10 cellular contexts compared by ENCODE assay signal in genomic region chr22:19730141-19730661, GRCh38. TPM values are rescaled to one million over a fixed set of nuclear protein-coding genes. Genes with fewer than 3 reads are reported as not detected.
DNase-seq lines count a peak whose midpoint lies in the region; ATAC-seq and TF ChIP-seq lines count a peak whose summit lies in the region.
"Had no signal": no experiment of that assay in that cellular context is flagged by ENCODE, and none has a peak within 500 bp of the region (broad histone marks: within the 10 kb centered on the region; RNA-seq: fewer than 3 reads in every experiment).

No MANE protein-coding gene starts in this region.

- DNase-seq in heart right ventricle (no peak), Right ventricle myocardium inferior (ENCODE audit: missing footprints) (no peak), myocyte (ENCODE audit: low read depth) (peak; percentile 75), aorta (no peak), epidermal melanocyte (ENCODE audit: insufficient read length, low spot score) (no peak), NCI-H524 treated with DMSO at 0.1 percent for 48 hours (lab: John Stamatoyannopoulos, UW) (no peak)
- DNase-seq in activated T-helper 2 cell treated with anti-CD3 and anti-CD28 coated beads, Interferon-gamma antibody, Interleukin-2, Interleukin-4, amounts not matched to agents 10 μg/mL and 5 μg/mL and 100 μg/mL, durations not matched to agents 14 hours and 24 hours and 36 hours (ENCODE audit: low spot score), result no peak

- peak overlapping the region; percentile 68 for H3K4me3 Mint-ChIP-seq in activated T-helper 2 cell treated with anti-CD3 and anti-CD28 coated beads, Interferon-gamma antibody, Interleukin-2, Interleukin-4, amounts not matched to agents 10 μg/mL and 5 μg/mL and 100 μg/mL, durations not matched to agents 14 hours and 24 hours and 36 hours (ENCODE audit: low read depth)

- peak overlapping the region in 2 of 10 donors; percentile 42 to 51 for H3K4me3 ChIP-seq in heart right ventricle
- H3K4me3 ChIP-seq in aorta (ENCODE audit: low read length in 2 of 2), result no peak overlapping the region

- no peak overlapping the region for H3K27ac Mint-ChIP-seq in activated T-helper 2 cell treated with anti-CD3 and anti-CD28 coated beads, Interferon-gamma antibody, Interleukin-2, Interleukin-4, amounts not matched to agents 10 μg/mL and 5 μg/mL and 100 μg/mL, durations not matched to agents 14 hours and 24 hours and 36 hours

- H3K9me3 ChIP-seq in heart right ventricle (no peaks in the 10 kb centered on the region), aorta (ENCODE audit: control insufficient read depth, low read length) (no peaks in the 10 kb centered on the region)

- no peaks in the 10 kb centered on the region for H3K9me3 Mint-ChIP-seq in activated T-helper 2 cell treated with anti-CD3 and anti-CD28 coated beads, Interferon-gamma antibody, Interleukin-2, Interleukin-4, amounts not matched to agents 10 μg/mL and 5 μg/mL and 100 μg/mL, durations not matched to agents 14 hours and 24 hours and 36 hours

- no peak for TF ChIP-seq CTCF in heart right ventricle (IDR thresholded peaks at IDR 0.05)

- peaks cover 0 to 11% (median 9%) of the 10 kb centered on the region in 9 donors for H3K4me1 ChIP-seq in heart right ventricle
- H3K4me1 ChIP-seq in aorta (ENCODE audit: control insufficient read depth in 1 of 2, insufficient read depth in 2 of 2, low read length in 2 of 2), result no peaks in the 10 kb centered on the region

- intact Hi-C loops in heart right ventricle (cut with DNase I) (loop anchor here in 7 of 10 donors (1.0 to 2.0 kb wide), 3 partner anchors 179 to 181 kb away; no protein-coding TSS in a partner anchor), Right ventricle myocardium inferior (cut with DNase I) (loop anchor here (1.0 to 5.0 kb wide), 2 partner anchors 180 to 282 kb away; no protein-coding TSS in a partner anchor), aorta (cut with DNase I) (loop anchor here (1.0 to 2.0 kb wide), 2 partner anchors 180 to 181 kb away; no protein-coding TSS in a partner anchor)
- intact Hi-C loops in activated T-helper 2 cell treated with anti-CD3 and anti-CD28 coated beads, Interferon-gamma antibody, Interleukin-2, Interleukin-4, amounts not matched to agents 10 μg/mL and 5 μg/mL and 100 μg/mL, durations not matched to agents 14 hours and 24 hours and 36 hours (cut with micrococcal nuclease), result loop anchor here (1.0 to 2.0 kb wide), 2 partner anchors 125 to 180 kb away; partner anchors contain the start of genes GNB1L and RTL10

- no peaks in the 10 kb centered on the region for H3K36me3 Mint-ChIP-seq in activated T-helper 2 cell treated with anti-CD3 and anti-CD28 coated beads, Interferon-gamma antibody, Interleukin-2, Interleukin-4, amounts not matched to agents 10 μg/mL and 5 μg/mL and 100 μg/mL, durations not matched to agents 14 hours and 24 hours and 36 hours (ENCODE audit: low read depth)
- H3K36me3 Mint-ChIP-seq: brain had no signal

- H3K4me1 Mint-ChIP-seq in activated T-helper 2 cell treated with anti-CD3 and anti-CD28 coated beads, Interferon-gamma antibody, Interleukin-2, Interleukin-4, amounts not matched to agents 10 μg/mL and 5 μg/mL and 100 μg/mL, durations not matched to agents 14 hours and 24 hours and 36 hours (ENCODE audit: low read depth), result no peaks in the 10 kb centered on the region

- H3K27me3 Mint-ChIP-seq in activated T-helper 2 cell treated with anti-CD3 and anti-CD28 coated beads, Interferon-gamma antibody, Interleukin-2, Interleukin-4, amounts not matched to agents 10 μg/mL and 5 μg/mL and 100 μg/mL, durations not matched to agents 14 hours and 24 hours and 36 hours (ENCODE audit: low read depth), result peaks cover 8% of the 10 kb centered on the region

- ATAC-seq in heart right ventricle (peak in 7 of 8 donors; percentile 3 to 31 (median 5)), Right ventricle myocardium inferior (no peak), aorta (ENCODE audit: low FRiP score) (peak; percentile 29), GM18858 (IDR thresholded peaks at IDR 0.05; ENCODE audit: unreplicated experiment) (no peak)

- H3K27ac ChIP-seq in heart right ventricle, result no peak overlapping the region
- no peak overlapping the region for H3K27ac ChIP-seq in aorta (ENCODE audit: low read depth in 1 of 2, low read length in 2 of 2)

- H3K27me3 ChIP-seq in heart right ventricle (peaks cover 0 to 15% (median 4%) of the 10 kb centered on the region in 7 donors), aorta (ENCODE audit: control insufficient read depth in 1 of 2, insufficient read depth in 2 of 2, low read length in 1 of 2) (no peaks in the 10 kb centered on the region)

- WGBS in heart right ventricle, 2 donors, result 71% methylated on average over 13 of the region's 13 CpGs
- WGBS in aorta, 2 donors, result 68 to 71% methylated on average over 13 of the region's 13 CpGs

- H3K36me3 ChIP-seq in heart right ventricle, result no peaks in the 10 kb centered on the region
- no peaks in the 10 kb centered on the region for H3K36me3 ChIP-seq in aorta (ENCODE audit: control insufficient read depth in 1 of 2, insufficient read depth in 2 of 2, low read length in 1 of 2)

RNA-seq across cellular contexts. Expression of gene GP1BB, which starts 6.9 kb away (rescaled TPM):
- total RNA-seq in heart right ventricle (10 to 100 TPM in 1 of 10 donors, 1 to 10 TPM in 3, not detected in 6; 5.3 to 13.4 (median 6.4) TPM), Right ventricle myocardium inferior (not detected), myocyte (51.2 and 67.7 TPM in 2 replicates), aorta (1 to 10 TPM in 1 of 2 donors, not detected in 1; 3.6 TPM)
- polyA plus RNA-seq in heart right ventricle (10 to 100 TPM; 12.4 to 56.1 TPM), aorta (10 to 100 TPM in 1 of 2 donors, 1 to 10 TPM in 1; 8.1 to 29.7 TPM)
- total RNA-seq in activated T-helper 2 cell treated with anti-CD3 and anti-CD28 coated beads, Interferon-gamma antibody, Interleukin-2, Interleukin-4, amounts not matched to agents 10 μg/mL and 5 μg/mL and 100 μg/mL, durations not matched to agents 14 hours and 24 hours and 36 hours, result not detected in 2 replicates
- polyA plus RNA-seq in myocyte (2012), result 32.1 TPM

RNA-seq across cellular contexts. Expression of gene SEPTIN5, which starts 15.9 kb away (rescaled TPM):
- 100 to 1,000 TPM in 8 of 10 donors, 10 to 100 TPM in 2; 60.9 to 218 (median 144) TPM for total RNA-seq in heart right ventricle
- polyA plus RNA-seq in heart right ventricle, result 100 to 1,000 TPM in 1 of 2 donors, 10 to 100 TPM in 1; 56.5 to 104 TPM
- 120 TPM for total RNA-seq in Right ventricle myocardium inferior
- total RNA-seq in activated T-helper 2 cell treated with anti-CD3 and anti-CD28 coated beads, Interferon-gamma antibody, Interleukin-2, Interleukin-4, amounts not matched to agents 10 μg/mL and 5 μg/mL and 100 μg/mL, durations not matched to agents 14 hours and 24 hours and 36 hours, result 0.71 and 1.5 TPM in 2 replicates
- total RNA-seq in myocyte, result 123 and 130 TPM in 2 replicates
- 144 TPM for polyA plus RNA-seq in myocyte (2012)
- 10 to 100 TPM; 32.5 to 41.5 TPM for total RNA-seq in aorta
- polyA plus RNA-seq in aorta, result 10 to 100 TPM; 26.9 to 63.3 TPM

RNA-seq across cellular contexts. Expression of gene TBX1, which starts 30.4 kb away (rescaled TPM):
- total RNA-seq in heart right ventricle (1 to 10 TPM in 5 of 10 donors, under 1 TPM in 5; 0.53 to 1.8 (median 1.0) TPM), Right ventricle myocardium inferior (3.6 TPM), myocyte (42.6 and 43.5 TPM in 2 replicates), aorta (1 to 10 TPM; 2.3 to 5.6 TPM)
- polyA plus RNA-seq in heart right ventricle (1 to 10 TPM in 1 of 2 donors, under 1 TPM in 1; 0.61 to 1.0 TPM), aorta (1 to 10 TPM; 1.1 to 7.8 TPM)
- total RNA-seq in activated T-helper 2 cell treated with anti-CD3 and anti-CD28 coated beads, Interferon-gamma antibody, Interleukin-2, Interleukin-4, amounts not matched to agents 10 μg/mL and 5 μg/mL and 100 μg/mL, durations not matched to agents 14 hours and 24 hours and 36 hours, result 0.09 and 0.32 TPM in 2 replicates
- 49.6 TPM for polyA plus RNA-seq in myocyte (2012)
- total RNA-seq: temporal lobe had no signal

Comparison
In these comparisons a context has a peak if more than half of its experiments do, and no peak if none do; other contexts are left out.
1. ATAC-seq: peak in heart right ventricle (7 of 8) and aorta (single experiment); none in Right ventricle myocardium inferior (single experiment) and GM18858 (single experiment).
2. RNA of gene SEPTIN5, which starts 15.9 kb away (total RNA-seq): 60.9 to 218 TPM in heart right ventricle, 123 to 130 TPM in myocyte, 120 TPM in Right ventricle myocardium inferior (single experiment) and 32.5 to 41.5 TPM in aorta; 0.71 to 1.5 TPM in activated T-helper 2 cell treated with anti-CD3 and anti-CD28 coated beads, Interferon-gamma antibody, Interleukin-2, Interleukin-4, amounts not matched to agents 10 μg/mL and 5 μg/mL and 100 μg/mL, durations not matched to agents 14 hours and 24 hours and 36 hours; every median in the first group is over 10 times any median in the second.